Comparison of ENCODE assay signal across 21 cellular contexts in genomic region chr6:75374913-75375530, GRCh38.
DNase-seq lines count a peak whose midpoint lies in the region; ATAC-seq, FAIRE-seq and TF ChIP-seq lines count a peak whose summit lies in the region.
"Had no signal": no experiment of that assay in that cellular context is flagged by ENCODE, and none has a peak within 500 bp of the region (broad histone marks: within the 10 kb centered on the region; RNA-seq: fewer than 3 reads in every experiment).

No MANE protein-coding gene starts in this region.

- peaks cover 1% of the 10 kb centered on the region for H3K27me3 Mint-ChIP-seq in endothelial cell (ENCODE audit: unreplicated experiment)

- DNase-seq in endothelial cell (ENCODE audit: low spot score) = no peak
- DNase-seq in gastrocnemius medialis = peak in 1 of 2 donors; percentile 19
- no peak for DNase-seq in 8988T
- no peak for DNase-seq in D721Med (ENCODE audit: insufficient read length, low spot score)
- DNase-seq: activated CD4-positive, alpha-beta T cell treated with anti-CD3 and anti-CD28 coated beads for 4 hours; activated naive CD8-positive, alpha-beta T cell treated with anti-CD3 and anti-CD28 coated beads for 36 hours; DMS79 treated with DMSO at 0.1 percent for 48 hours; head of caudate nucleus; NCI-H748 treated with DMSO at 0.1 percent for 48 hours; posterior cingulate gyrus; SHP77; stimulated activated CD4-positive, alpha-beta T cell treated with anti-CD3 and anti-CD28 coated beads, Interleukin-2, amount 100 ng/mL, for 48 hours; tibial artery had no signal

- H3K4me3 ChIP-seq in HUES6 (ENCODE audit: low read depth, low read length) = no peak overlapping the region
- H3K4me3 ChIP-seq in iPS-20b (ENCODE audit: low read length) = peak overlapping the region; percentile 10; the same call in 1 of the 2 replicates
- H3K4me3 ChIP-seq in gastrocnemius medialis = no peak overlapping the region
- H3K4me3 ChIP-seq: K562, smooth muscle cell, tibial artery had no signal

- intact Hi-C loops in gastrocnemius medialis (cut with DNase I; ENCODE audit: low total_unique reads) = no loop called here

- in situ Hi-C loops in gastrocnemius medialis (cut with MboI; ENCODE audit: low sequenced_read_pairs in 4 of 4) = no loop called here

- no peak for TF ChIP-seq POLR2A in gastrocnemius medialis (IDR thresholded peaks at IDR 0.05)

- no peaks in the 10 kb centered on the region for H3K36me3 Mint-ChIP-seq in endothelial cell (ENCODE audit: low read depth, unreplicated experiment)
- H3K36me3 Mint-ChIP-seq: activated naive CD8-positive, alpha-beta T cell treated with anti-CD3 and anti-CD28 coated beads for 36 hours; natural killer cell treated with Interleukin-12 subunit alpha and Interleukin-12 subunit beta and Interleukin-15 and Interleukin-18, amount 100 ng/mL, for 72 hours had no signal

- H3K9me3 Mint-ChIP-seq in endothelial cell (ENCODE audit: unreplicated experiment) = no peaks in the 10 kb centered on the region
- H3K9me3 Mint-ChIP-seq: stimulated activated naive CD8-positive, alpha-beta T cell treated with anti-CD3 and anti-CD28 coated beads, Interleukin-15, Interleukin-2, amounts not matched to agents 100 ng/mL and 50 ng/mL, for 24 hours had no signal

- ATAC-seq in gastrocnemius medialis = peak; percentile 84 to 85
- ATAC-seq in GM18858 (IDR thresholded peaks at IDR 0.05; ENCODE audit: unreplicated experiment) = no peak
- ATAC-seq in HG02610 (IDR thresholded peaks at IDR 0.05; ENCODE audit: unreplicated experiment) = no peak
- ATAC-seq: K562; natural killer cell treated with Interleukin-12 subunit alpha and Interleukin-12 subunit beta and Interleukin-15 and Interleukin-18, amount 100 ng/mL, for 72 hours had no signal

- no peak for FAIRE-seq in D721Med (lab: Jason Lieb, UNC)
- FAIRE-seq: K562 had no signal

- no peak overlapping the region for H3K9ac ChIP-seq in HUES6 (ENCODE audit: low read length)
- H3K9ac ChIP-seq in iPS-20b (ENCODE audit: low read depth, low read length) = peak overlapping the region; percentile 43; the same call in 1 of the 2 replicates

- H3K36me3 ChIP-seq in HUES6 (ENCODE audit: control insufficient read depth, insufficient read depth, low read length) (no peaks in the 10 kb centered on the region), iPS-20b (ENCODE audit: insufficient read depth, low read depth, low read length) (no peaks in the 10 kb centered on the region), gastrocnemius medialis (no peaks in the 10 kb centered on the region)
- H3K36me3 ChIP-seq: tibial artery had no signal

- peaks cover 41% of the 10 kb centered on the region for H3K4me1 ChIP-seq in HUES6 (ENCODE audit: control insufficient read depth, insufficient read depth, low read length)
- H3K4me1 ChIP-seq in iPS-20b (ENCODE audit: insufficient read depth, low read length) = peaks cover 44% of the 10 kb centered on the region
- H3K4me1 ChIP-seq in gastrocnemius medialis = peaks cover 32 to 39% of the 10 kb centered on the region in 2 donors

- H3K27ac ChIP-seq in HUES6 (ENCODE audit: low read depth, low read length) (peak overlapping the region; percentile 1; the same call in 1 of the 2 replicates), iPS-20b (ENCODE audit: low read length) (no peak overlapping the region), gastrocnemius medialis (peak overlapping the region; percentile 49 to 77 (median 64))

- H3K27ac Mint-ChIP-seq in endothelial cell (ENCODE audit: unreplicated experiment) = peak overlapping the region; percentile 70
- H3K27ac Mint-ChIP-seq: activated naive CD8-positive, alpha-beta T cell treated with anti-CD3 and anti-CD28 coated beads for 36 hours; natural killer cell treated with Interleukin-12 subunit alpha and Interleukin-12 subunit beta and Interleukin-15 and Interleukin-18, amount 100 ng/mL, for 72 hours; stimulated activated naive CD8-positive, alpha-beta T cell treated with anti-CD3 and anti-CD28 coated beads, Interleukin-15, Interleukin-2, amounts not matched to agents 100 ng/mL and 50 ng/mL, for 24 hours had no signal

- peaks cover 16% of the 10 kb centered on the region for H3K4me1 Mint-ChIP-seq in endothelial cell (ENCODE audit: unreplicated experiment)
- H3K4me1 Mint-ChIP-seq: activated naive CD8-positive, alpha-beta T cell treated with anti-CD3 and anti-CD28 coated beads for 36 hours had no signal

- H3K27me3 ChIP-seq in HUES6 (ENCODE audit: control insufficient read depth, insufficient read depth, low read length) = no peaks in the 10 kb centered on the region
- H3K27me3 ChIP-seq in iPS-20b (ENCODE audit: insufficient read depth, low read length) = no peaks in the 10 kb centered on the region
- no peaks in the 10 kb centered on the region for H3K27me3 ChIP-seq in gastrocnemius medialis
- H3K27me3 ChIP-seq: tibial artery had no signal

- peak overlapping the region; percentile 40 for H3K4me3 Mint-ChIP-seq in endothelial cell (ENCODE audit: unreplicated experiment)
- H3K4me3 Mint-ChIP-seq: activated naive CD8-positive, alpha-beta T cell treated with anti-CD3 and anti-CD28 coated beads for 36 hours; natural killer cell treated with Interleukin-12 subunit alpha and Interleukin-12 subunit beta and Interleukin-15 and Interleukin-18, amount 100 ng/mL, for 72 hours; stimulated activated naive CD8-positive, alpha-beta T cell treated with anti-CD3 and anti-CD28 coated beads, Interleukin-15, Interleukin-2, amounts not matched to agents 100 ng/mL and 50 ng/mL, for 24 hours had no signal

- no peaks in the 10 kb centered on the region for H3K9me3 ChIP-seq in HUES6 (ENCODE audit: control insufficient read depth, insufficient read depth, low read depth, low read length)
- no peaks in the 10 kb centered on the region for H3K9me3 ChIP-seq in iPS-20b (ENCODE audit: insufficient read depth, low read depth, low read length)
- H3K9me3 ChIP-seq in gastrocnemius medialis = no peaks in the 10 kb centered on the region
- H3K9me3 ChIP-seq: tibial artery had no signal

- TF ChIP-seq CTCF in endothelial cell (IDR thresholded peaks at IDR 0.05; ENCODE audit: unreplicated experiment) (no peak), gastrocnemius medialis (IDR thresholded peaks at IDR 0.05 in 4 of 5, conservative IDR thresholded peaks at IDR 0.05 in 1 of 5) (no peak), D721Med (IDR thresholded peaks at IDR 0.05; ENCODE audit: insufficient read depth, missing control alignments) (no peak)

Comparison
In these comparisons a context has a peak if more than half of its experiments do, and no peak if none do; other contexts are left out.
1. ATAC-seq: peak in gastrocnemius medialis (2 of 2); none in GM18858 (single experiment) and HG02610 (single experiment).